9 cellular contexts compared by ENCODE assay signal in genomic region chr6:16471222-16471784, GRCh38.
DNase-seq lines count a peak whose midpoint lies in the region; ATAC-seq, FAIRE-seq and TF ChIP-seq lines count a peak whose summit lies in the region.
"Had no signal": no experiment of that assay in that cellular context is flagged by ENCODE, and none has a peak within 500 bp of the region (broad histone marks: within the 10 kb centered on the region; RNA-seq: fewer than 3 reads in every experiment).

No MANE protein-coding gene starts in this region.

- DNase-seq in CD8-positive, alpha-beta memory T cell = peak in 1 of 5 donors; percentile 51
- DNase-seq in GM12878 (ENCODE audit: low read depth, low spot score) = peak; percentile 76
- DNase-seq in NCI-H510A treated with DMSO at 0.1 percent for 48 hours (lab: John Stamatoyannopoulos, UW) = no peak
- DNase-seq in 8988T = no peak
- no peak for DNase-seq in RWPE1 (ENCODE audit: low spot score)
- DNase-seq in A172 (ENCODE audit: low spot score) = no peak

- H4K20me1 ChIP-seq in GM12878 (ENCODE audit: control insufficient read depth, insufficient read depth) = no peaks in the 10 kb centered on the region

- peak overlapping the region in 3 of 7 donors; percentile 32 to 41 (median 39) for H3K4me3 Mint-ChIP-seq in CD8-positive, alpha-beta memory T cell

- peak overlapping the region; percentile 25 to 90 (median 65) for H3K27ac Mint-ChIP-seq in CD8-positive, alpha-beta memory T cell

- in situ Hi-C loops in GM12878 (cut with MboI) = loop anchor here (5.0 kb wide), 2 partner anchors 49 to 121 kb away; no protein-coding TSS in a partner anchor

- H3K4me1 ChIP-seq in CD8-positive, alpha-beta memory T cell (ENCODE audit: insufficient read depth, low read length) = peaks cover 34% of the 10 kb centered on the region
- peaks cover 70% of the 10 kb centered on the region for H3K4me1 ChIP-seq in GM12878 (ENCODE audit: control insufficient read depth, insufficient read depth, low read length)

- H3K9me3 Mint-ChIP-seq in CD8-positive, alpha-beta memory T cell = no peaks in the 10 kb centered on the region

- H3K79me2 ChIP-seq in GM12878 (ENCODE audit: control insufficient read depth, insufficient read depth, low read length) = peaks cover 58% of the 10 kb centered on the region

- BruUV-seq in GM12878 (replicated peaks; lab: Mats Ljungman, UMichigan) = no TSS peak

- POLR2A ChIA-PET in CD8-positive, alpha-beta memory T cell (lab: Charles Lee) = interaction anchor here (0.7 kb wide), 1 partner anchor 34 kb away, joined by 4 read pairs; no protein-coding TSS in a partner anchor
- POLR2A ChIA-PET in GM12878 (lab: Charles Lee) (interaction anchor here (0.6 to 13.5 kb wide), 18 partner anchors 8 to 290 kb away, joined by 3 to 256 read pairs (median 6); partner anchors contain the start of gene ATXN1), RWPE1 (lab: Yijun Ruan, JAX; ENCODE audit: low non-redundant PET) (no interaction called here)

- RAD21 ChIA-PET in GM12878 (lab: Charles Lee; ENCODE audit: unreplicated experiment) = interaction anchor here (0.7 to 14.4 kb wide), 36 partner anchors 9 to 292 kb away, joined by 3 to 215 read pairs (median 4); partner anchors contain the start of gene ATXN1

- no peak for FAIRE-seq in GM12878 (lab: Jason Lieb, UNC)
- FAIRE-seq: endometrium had no signal

- peak; percentile 74 to 81; a peak in 3 of 4 replicates for TF ChIP-seq EP300 in GM12878 (IDR thresholded peaks at IDR 0.05; ENCODE audit: borderline replicate concordance in 1 of 2, control insufficient read depth in 1 of 2, low read depth in 2 of 2, low read length in 2 of 2)

- SMC1A ChIA-PET in GM12878 (lab: Charles Lee; ENCODE audit: uncharacterized antibody, unreplicated experiment) = interaction anchor here (0.7 to 19.6 kb wide), 22 partner anchors 10 to 298 kb away, joined by 3 to 388 read pairs (median 20); partner anchors contain the start of gene ATXN1

- peaks cover 6 to 26% (median 16%) of the 10 kb centered on the region in 3 donors for H3K36me3 Mint-ChIP-seq in CD8-positive, alpha-beta memory T cell

- H3K4me2 ChIP-seq in GM12878 (ENCODE audit: control insufficient read depth, insufficient read depth) = peak overlapping the region; percentile 83

- H3K27ac ChIP-seq in CD8-positive, alpha-beta memory T cell (ENCODE audit: low read depth, low read length) = no peak overlapping the region
- H3K27ac ChIP-seq in GM12878 (ENCODE audit: control insufficient read depth, insufficient read depth) (peak overlapping the region; percentile 90), RWPE1 (no peak overlapping the region)

- ATAC-seq in GM19397 (IDR thresholded peaks at IDR 0.05; ENCODE audit: unreplicated experiment) = peak; percentile 53
- ATAC-seq in HG03196 (IDR thresholded peaks at IDR 0.05; ENCODE audit: unreplicated experiment) = peak; percentile 40
- peak; percentile 71 for ATAC-seq in GM12878

- H3K9ac ChIP-seq in GM12878 (ENCODE audit: control insufficient read depth, insufficient read depth, low read length) = peak overlapping the region; percentile 74

- no peaks in the 10 kb centered on the region for H3K36me3 ChIP-seq in CD8-positive, alpha-beta memory T cell (ENCODE audit: insufficient read depth, low read length)
- peaks cover 0 to 9% of the 10 kb centered on the region in 2 experiments; a peak in 3 of 4 replicates for H3K36me3 ChIP-seq in GM12878 (ENCODE audit: control insufficient read depth in 2 of 2, insufficient read depth in 2 of 2, low read length in 1 of 2)

- CTCF ChIA-PET in CD8-positive, alpha-beta memory T cell (lab: Charles Lee) = no interaction called here
- CTCF ChIA-PET in GM12878 (lab: Yijun Ruan, JAX) = interaction anchor here (0.7 to 9.9 kb wide), 22 partner anchors 10 to 300 kb away, joined by 3 to 155 read pairs (median 10); no protein-coding TSS in a partner anchor
- CTCF ChIA-PET in RWPE1 (lab: Yijun Ruan, JAX) = interaction anchor here (0.7 kb wide), 2 partner anchors 50 to 252 kb away, joined by 3 read pairs; no protein-coding TSS in a partner anchor

- H3K4me3 ChIP-seq in CD8-positive, alpha-beta memory T cell (ENCODE audit: low read length) = no peak overlapping the region
- 0 out of 2 replicates have a peak overlapping the region, but pooled peaks have one; percentile 9 for H3K4me3 ChIP-seq in GM12878

- TF ChIP-seq CTCF in GM12878 (IDR thresholded peaks at IDR 0.05 in 2 of 3, conservative IDR thresholded peaks at IDR 0.05 in 1 of 3; ENCODE audit: control insufficient read depth in 2 of 3, extremely low read depth in 1 of 3, insufficient read depth in 1 of 3, low read depth in 3 of 3, low read length in 3 of 3) (no peak), RWPE1 (conservative IDR thresholded peaks at IDR 0.05; ENCODE audit: low read depth) (no peak)

- H2AFZ ChIP-seq in GM12878 (ENCODE audit: control insufficient read depth, low read depth, low read length) = peak overlapping the region; percentile 25; the same call in 1 of the 2 replicates

- H3K27me3 Mint-ChIP-seq in CD8-positive, alpha-beta memory T cell = no peaks in the 10 kb centered on the region

- no peaks in the 10 kb centered on the region for H3K9me3 ChIP-seq in CD8-positive, alpha-beta memory T cell (ENCODE audit: low read length)
- peaks cover 4% of the 10 kb centered on the region; the same call in 2 of the 3 replicates for H3K9me3 ChIP-seq in GM12878 (replicated peaks; ENCODE audit: control insufficient read depth, insufficient read depth, low read length)

- H3K27me3 ChIP-seq in CD8-positive, alpha-beta memory T cell (ENCODE audit: insufficient read depth, low read length, poor library complexity, severe bottlenecking) = no peaks in the 10 kb centered on the region
- H3K27me3 ChIP-seq in GM12878 (replicated peaks in 1 of 2; ENCODE audit: control insufficient read depth in 2 of 2, insufficient read depth in 2 of 2, low read length in 1 of 2) = no peaks in the 10 kb centered on the region

- WGBS in GM12878 (ENCODE audit: insufficient coverage, insufficient replicate concordance, low lambda C conversion rate, missing lambda C conversion rate) = 0% methylated on average over 6 of the region's 6 CpGs

- H3K4me1 Mint-ChIP-seq in CD8-positive, alpha-beta memory T cell = peaks cover 66 to 89% (median 89%) of the 10 kb centered on the region in 3 donors

- TF ChIP-seq RAD21 in GM12878 (IDR thresholded peaks at IDR 0.05; ENCODE audit: insufficient read depth, low read depth, low read length) = no peak

- peak; percentile 47; the same call in 1 of the 2 replicates for TF ChIP-seq POLR2A in GM12878 (IDR thresholded peaks at IDR 0.05; ENCODE audit: low read depth, low read length)

- intact Hi-C loops in GM12878 (cut with micrococcal nuclease; ENCODE audit: unreplicated experiment) = loop anchor here (1.0 to 5.0 kb wide), 6 partner anchors 33 to 291 kb away; partner anchors contain the start of gene ATXN1

TF ChIP-seq in GM12878, 131 proteins besides CTCF, POLR2A, EP300 and RAD21 (continues in another document):
- TF ChIP-seq POLR2AphosphoS5 (IDR thresholded peaks at IDR 0.05; ENCODE audit: low read length) (peak; percentile 76), RB1 (IDR thresholded peaks at IDR 0.05; ENCODE audit: borderline replicate concordance) (no peak), PAX5 (IDR thresholded peaks at IDR 0.05; ENCODE audit: borderline replicate concordance, low read depth, low read length) (peak; percentile 93), ZBTB4 (CRISPR knock-in tag; IDR thresholded peaks at IDR 0.05) (no peak), ESRRA (IDR thresholded peaks at IDR 0.05; ENCODE audit: low read length) (no peak), SMARCA5 (IDR thresholded peaks at IDR 0.05) (no peak), CEBPB (IDR thresholded peaks at IDR 0.05; ENCODE audit: borderline replicate concordance in 1 of 2, low read depth in 2 of 2, low read length in 2 of 2) (no peak; a peak in 1 of 4 replicates), CHD4 (IDR thresholded peaks at IDR 0.05) (no peak), SIN3A (IDR thresholded peaks at IDR 0.05; ENCODE audit: low read depth, low read length) (no peak), SUZ12 (IDR thresholded peaks at IDR 0.05; ENCODE audit: unreplicated experiment) (no peak), NR2C2 (IDR thresholded peaks at IDR 0.05; ENCODE audit: borderline replicate concordance, control insufficient read depth, insufficient read length, low read depth) (no peak), TAF1 (IDR thresholded peaks at IDR 0.05; ENCODE audit: borderline replicate concordance, low read depth, low read length) (0 out of 2 replicates have a peak, but pooled peaks have one; percentile 37), LARP7 (IDR thresholded peaks at IDR 0.05) (no peak), FOXM1 (IDR thresholded peaks at IDR 0.05; ENCODE audit: low read depth, low read length) (0 out of 2 replicates have a peak, but pooled peaks have one; percentile 40), JUND (IDR thresholded peaks at IDR 0.05; ENCODE audit: low read depth, low read length) (no peak), IRF4 (IDR thresholded peaks at IDR 0.05; ENCODE audit: low read depth, low read length) (peak; percentile 51; the same call in 1 of the 2 replicates), TCF12 (IDR thresholded peaks at IDR 0.05; ENCODE audit: low read depth, low read length) (0 out of 2 replicates have a peak, but pooled peaks have one; percentile 9), NR2C1 (IDR thresholded peaks at IDR 0.05) (0 out of 2 replicates have a peak, but pooled peaks have one; percentile 2), EED (IDR thresholded peaks at IDR 0.05; ENCODE audit: low read depth) (peak; percentile 78)
